1 cellular context compared by ENCODE assay signal in the genomic region with DNA sequence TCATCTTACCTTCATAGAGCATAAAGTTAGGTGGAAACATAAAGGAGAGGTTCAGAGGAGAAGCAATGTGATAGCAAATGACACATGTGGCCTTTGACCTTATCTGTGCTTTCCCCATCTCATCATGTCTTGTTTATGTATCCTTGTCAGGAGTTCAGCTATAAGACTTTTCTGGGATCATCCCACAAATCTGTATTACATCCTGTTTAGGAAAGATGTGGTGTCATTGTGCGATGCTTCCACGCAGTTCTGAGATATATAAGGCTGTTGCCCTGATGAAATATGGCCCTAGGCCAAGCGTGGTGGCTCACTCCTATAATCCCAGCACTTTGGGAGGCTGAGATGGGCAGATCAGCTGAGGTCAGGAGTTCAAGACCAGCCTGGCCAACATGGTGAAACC.
TF ChIP-seq lines count a peak whose summit lies in the region.

No MANE protein-coding gene starts in this region.

TF ChIP-seq in IMR-90, 13 proteins besides CTCF, POLR2A, EP300 and RAD21:
- TF ChIP-seq MXI1 (IDR thresholded peaks at IDR 0.05; ENCODE audit: borderline replicate concordance, low read depth, low read length) (no peak), RFX5 (IDR thresholded peaks at IDR 0.05; ENCODE audit: low read depth, low read length) (no peak), SMC3 (IDR thresholded peaks at IDR 0.05; ENCODE audit: low read depth, low read length) (no peak), FOS (IDR thresholded peaks at IDR 0.05; ENCODE audit: low read depth, low read length) (no peak), MAFK (IDR thresholded peaks at IDR 0.05; ENCODE audit: low read depth, low read length) (no peak), CHD1 (IDR thresholded peaks at IDR 0.05; ENCODE audit: low read depth, low read length) (no peak), CEBPB (IDR thresholded peaks at IDR 0.05; ENCODE audit: low read depth, low read length) (no peak), BHLHE40 (IDR thresholded peaks at IDR 0.05; ENCODE audit: low read depth, low read length) (no peak), RCOR1 (IDR thresholded peaks at IDR 0.05; ENCODE audit: insufficient replicate concordance, low read length) (no peak), NFE2L2 (IDR thresholded peaks at IDR 0.05; ENCODE audit: low read depth, low read length) (no peak), MAZ (IDR thresholded peaks at IDR 0.05; ENCODE audit: borderline replicate concordance, low read depth, low read length) (no peak)
- TF ChIP-seq, protein P1, sequence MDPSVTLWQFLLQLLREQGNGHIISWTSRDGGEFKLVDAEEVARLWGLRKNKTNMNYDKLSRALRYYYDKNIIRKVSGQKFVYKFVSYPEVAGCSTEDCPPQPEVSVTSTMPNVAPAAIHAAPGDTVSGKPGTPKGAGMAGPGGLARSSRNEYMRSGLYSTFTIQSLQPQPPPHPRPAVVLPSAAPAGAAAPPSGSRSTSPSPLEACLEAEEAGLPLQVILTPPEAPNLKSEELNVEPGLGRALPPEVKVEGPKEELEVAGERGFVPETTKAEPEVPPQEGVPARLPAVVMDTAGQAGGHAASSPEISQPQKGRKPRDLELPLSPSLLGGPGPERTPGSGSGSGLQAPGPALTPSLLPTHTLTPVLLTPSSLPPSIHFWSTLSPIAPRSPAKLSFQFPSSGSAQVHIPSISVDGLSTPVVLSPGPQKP (IDR thresholded peaks at IDR 0.05; ENCODE audit: borderline replicate concordance, low read depth, low read length) = no peak
- TF ChIP-seq, protein P2, sequence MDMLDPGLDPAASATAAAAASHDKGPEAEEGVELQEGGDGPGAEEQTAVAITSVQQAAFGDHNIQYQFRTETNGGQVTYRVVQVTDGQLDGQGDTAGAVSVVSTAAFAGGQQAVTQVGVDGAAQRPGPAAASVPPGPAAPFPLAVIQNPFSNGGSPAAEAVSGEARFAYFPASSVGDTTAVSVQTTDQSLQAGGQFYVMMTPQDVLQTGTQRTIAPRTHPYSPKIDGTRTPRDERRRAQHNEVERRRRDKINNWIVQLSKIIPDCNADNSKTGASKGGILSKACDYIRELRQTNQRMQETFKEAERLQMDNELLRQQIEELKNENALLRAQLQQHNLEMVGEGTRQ (IDR thresholded peaks at IDR 0.05; ENCODE audit: low read depth, low read length) = no peak
